In genomic region chr15:83653639-83654378, GRCh38 we compare ENCODE assay signal across 8 cellular contexts. TPM values are rescaled to one million over a fixed set of nuclear protein-coding genes. Genes with fewer than 3 reads are reported as not detected.
DNase-seq lines count a peak whose midpoint lies in the region; ATAC-seq and TF ChIP-seq lines count a peak whose summit lies in the region.

TSS of gene ADAMTSL3 (plus strand) at chr15:83654123. CDS start at chr15:83655762, 1,639 bp downstream.

- H3K9me3 ChIP-seq in tibial artery (no peaks in the 10 kb centered on the region), HAP-1 (peaks cover 3% of the 10 kb centered on the region)

- DNase-seq in NCI-H2227 (lab: John Stamatoyannopoulos, UW; ENCODE audit: unreplicated experiment): peak; percentile 81
- peak; percentile 35 to 57 for DNase-seq in erythroblast (lab: John Stamatoyannopoulos, UW)
- peak; percentile 10 to 82 for DNase-seq in lung microvascular endothelial cell (ENCODE audit: low read depth in 2 of 2)
- peak; percentile 64 to 89 for DNase-seq in tibial artery
- DNase-seq in effector CD4-positive, alpha-beta T cell: no peak
- DNase-seq in HAP-1 (ENCODE audit: low spot score in 2 of 2): no peak

- H3K4me3 ChIP-seq in tibial artery (peak within 1 kb of the TSS; percentile 75 to 91), HAP-1 (no peak within 1 kb of the TSS)

- H3K36me3 ChIP-seq in tibial artery (no peaks in the 10 kb centered on the region), HAP-1 (replicated peaks) (no peaks in the 10 kb centered on the region)

- H3K27me3 ChIP-seq in tibial artery: no peaks in the 10 kb centered on the region
- H3K27me3 ChIP-seq in HAP-1 (ENCODE audit: low read depth): peaks cover 19% of the 10 kb centered on the region

- TF ChIP-seq CTCF in tibial artery (IDR thresholded peaks at IDR 0.05): peak; percentile 19 to 22

- intact Hi-C loops in tibial artery (cut with DNase I; ENCODE audit: low total_unique reads): loop anchor here (5.0 kb wide), 1 partner anchor 93 kb away; no protein-coding TSS in a partner anchor

- peak within 1 kb of the TSS; percentile 90 to 92 for H3K27ac ChIP-seq in tibial artery

- in situ Hi-C loops in HAP-1 (cut with MboI; ENCODE audit: low sequenced_read_pairs): no loop called here

- no peak for ATAC-seq in HG02938 (IDR thresholded peaks at IDR 0.05; ENCODE audit: unreplicated experiment)
- ATAC-seq in HG03565 (IDR thresholded peaks at IDR 0.05; ENCODE audit: unreplicated experiment): no peak

- H3K4me1 ChIP-seq in tibial artery (peaks cover 0 to 55% (median 24%) of the 10 kb centered on the region in 4 donors), HAP-1 (no peaks in the 10 kb centered on the region)

- TF ChIP-seq POLR2A in erythroblast (IDR thresholded peaks at IDR 0.05; ENCODE audit: low read length): no peak

RNA-seq across cellular contexts. Expression of gene ADAMTSL3, which starts in this region (rescaled TPM):
- 12.0 and 12.5 TPM in 2 replicates for total RNA-seq in lung microvascular endothelial cell

Comparison
In these comparisons a context has a peak if more than half of its experiments do, and no peak if none do; other contexts are left out.
1. DNase-seq: peak in NCI-H2227 (single experiment), erythroblast (2 of 2), lung microvascular endothelial cell (2 of 2) and tibial artery (2 of 2); none in effector CD4-positive, alpha-beta T cell (single experiment) and HAP-1 (0 of 2).